ENCODE assay signal across 25 cellular contexts in the genomic region with DNA sequence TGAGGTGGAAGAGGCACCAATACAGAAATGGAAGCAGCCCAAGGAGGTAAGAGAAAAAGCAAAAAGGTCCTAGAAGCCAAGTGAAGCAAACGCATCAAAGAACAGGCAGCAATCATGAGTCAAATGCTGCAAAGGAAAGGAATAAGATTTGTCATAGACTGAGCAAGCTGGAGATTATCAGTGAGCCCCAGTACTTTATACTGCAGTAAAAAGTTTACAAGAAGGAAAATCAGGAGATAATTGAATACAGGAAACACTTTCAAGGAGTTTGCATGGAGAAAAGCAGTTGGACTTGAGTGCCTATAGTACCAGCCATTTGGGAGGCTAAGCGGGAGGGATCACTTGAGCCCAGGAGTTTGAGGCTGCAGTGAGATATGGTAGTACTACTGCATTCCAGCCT. TPM values are rescaled to one million over a fixed set of nuclear protein-coding genes. Genes with fewer than 3 reads are reported as not detected.
"Had no signal": no experiment of that assay in that cellular context is flagged by ENCODE, and none has a peak within 500 bp of the region (broad histone marks: within the 10 kb centered on the region; RNA-seq: fewer than 3 reads in every experiment).

No MANE protein-coding gene starts in this region.

- H3K36me3 ChIP-seq: esophagus muscularis mucosa, gastroesophageal sphincter, right lobe of liver, suprapubic skin, thyroid gland, upper lobe of left lung, uterus had no signal

- H3K79me2 ChIP-seq: parathyroid adenoma had no signal

- DNase-seq: effector memory CD8-positive, alpha-beta T cell; glutamatergic neuron; kidney; left cardiac atrium; left ventricle myocardium superior; mesenchymal stem cell; naive thymus-derived CD4-positive, alpha-beta T cell; nephron progenitor cell; psoas muscle; retina; right lobe of liver; stimulated activated CD4-positive, alpha-beta T cell treated with anti-CD3 and anti-CD28 coated beads, Interleukin-4, amount 100 ng/mL, for 1 hour; stimulated activated CD8-positive, alpha-beta memory T cell treated with anti-CD3 and anti-CD28 coated beads, Interleukin-4, amount 100 ng/mL, for 48 hours; stimulated activated naive CD8-positive, alpha-beta T cell treated with anti-CD3 and anti-CD28 coated beads, Interleukin-15, Interleukin-2, amounts not matched to agents 100 U/mL and 50 U/mL, for 24 hours; thyroid gland; upper lobe of left lung; uterus had no signal

- H3K27me3 Mint-ChIP-seq: dendritic cell treated with granulocyte-macrophage colony-stimulating factor and Interleukin-4, amounts not matched to agents 40 ng/mL and 50 ng/mL, for 4 days; effector memory CD8-positive, alpha-beta T cell; naive thymus-derived CD4-positive, alpha-beta T cell had no signal

- ATAC-seq: effector memory CD8-positive, alpha-beta T cell; gastroesophageal sphincter; left cardiac atrium; left ventricle myocardium superior; naive thymus-derived CD4-positive, alpha-beta T cell; psoas muscle; right lobe of liver; stimulated activated effector memory CD8-positive, alpha-beta T cell treated with anti-CD3 and anti-CD28 coated beads, Interleukin-12 subunit alpha, Interleukin-12 subunit beta, amount 100 ng/mL, for 72 hours; stimulated activated naive CD8-positive, alpha-beta T cell treated with anti-CD3 and anti-CD28 coated beads, Interleukin-15, Interleukin-2, amounts not matched to agents 100 U/mL and 50 U/mL, for 24 hours had no signal

- H3K9me3 Mint-ChIP-seq: dendritic cell treated with granulocyte-macrophage colony-stimulating factor and Interleukin-4, amounts not matched to agents 40 ng/mL and 50 ng/mL, for 4 days; effector memory CD8-positive, alpha-beta T cell; nephron progenitor cell; stimulated activated effector memory CD8-positive, alpha-beta T cell treated with anti-CD3 and anti-CD28 coated beads, Interleukin-12 subunit alpha, Interleukin-12 subunit beta, amount 100 ng/mL, for 72 hours had no signal

- H3K27ac Mint-ChIP-seq: dendritic cell treated with granulocyte-macrophage colony-stimulating factor and Interleukin-4, amounts not matched to agents 40 ng/mL and 50 ng/mL, for 4 days; nephron progenitor cell; stimulated activated effector memory CD8-positive, alpha-beta T cell treated with anti-CD3 and anti-CD28 coated beads, Interleukin-12 subunit alpha, Interleukin-12 subunit beta, amount 100 ng/mL, for 72 hours had no signal

- H3K4me3 ChIP-seq: esophagus muscularis mucosa, gastroesophageal sphincter, lung, psoas muscle, right lobe of liver, suprapubic skin, thyroid gland, upper lobe of left lung, uterus had no signal

- H2AFZ ChIP-seq: parathyroid adenoma had no signal

- H3K4me1 ChIP-seq: esophagus muscularis mucosa, gastroesophageal sphincter, parathyroid adenoma, psoas muscle, right lobe of liver, suprapubic skin, thyroid gland, upper lobe of left lung, uterus had no signal

- H3K27me3 ChIP-seq: esophagus muscularis mucosa, gastroesophageal sphincter, right lobe of liver, suprapubic skin, thyroid gland, upper lobe of left lung, uterus had no signal

- H3K27ac ChIP-seq: epithelial cell of prostate, esophagus muscularis mucosa, gastroesophageal sphincter, parathyroid adenoma, psoas muscle, right lobe of liver, suprapubic skin, thyroid gland, upper lobe of left lung, uterus had no signal

- H3K4me1 Mint-ChIP-seq: nephron progenitor cell; stimulated activated effector memory CD8-positive, alpha-beta T cell treated with anti-CD3 and anti-CD28 coated beads, Interleukin-12 subunit alpha, Interleukin-12 subunit beta, amount 100 ng/mL, for 72 hours had no signal

- H3K36me3 Mint-ChIP-seq: stimulated activated effector memory CD8-positive, alpha-beta T cell treated with anti-CD3 and anti-CD28 coated beads, Interleukin-12 subunit alpha, Interleukin-12 subunit beta, amount 100 ng/mL, for 72 hours had no signal

- H3K4me3 Mint-ChIP-seq: dendritic cell treated with granulocyte-macrophage colony-stimulating factor and Interleukin-4, amounts not matched to agents 40 ng/mL and 50 ng/mL, for 4 days; effector memory CD8-positive, alpha-beta T cell; naive thymus-derived CD4-positive, alpha-beta T cell; nephron progenitor cell; stimulated activated effector memory CD8-positive, alpha-beta T cell treated with anti-CD3 and anti-CD28 coated beads, Interleukin-12 subunit alpha, Interleukin-12 subunit beta, amount 100 ng/mL, for 72 hours had no signal

RNA-seq across cellular contexts. Expression of a gene that starts 7.2 kb away (rescaled TPM):
- total RNA-seq: suprapubic skin had no signal
